Comparison of ENCODE assay signal across 14 cellular contexts in the genomic region with DNA sequence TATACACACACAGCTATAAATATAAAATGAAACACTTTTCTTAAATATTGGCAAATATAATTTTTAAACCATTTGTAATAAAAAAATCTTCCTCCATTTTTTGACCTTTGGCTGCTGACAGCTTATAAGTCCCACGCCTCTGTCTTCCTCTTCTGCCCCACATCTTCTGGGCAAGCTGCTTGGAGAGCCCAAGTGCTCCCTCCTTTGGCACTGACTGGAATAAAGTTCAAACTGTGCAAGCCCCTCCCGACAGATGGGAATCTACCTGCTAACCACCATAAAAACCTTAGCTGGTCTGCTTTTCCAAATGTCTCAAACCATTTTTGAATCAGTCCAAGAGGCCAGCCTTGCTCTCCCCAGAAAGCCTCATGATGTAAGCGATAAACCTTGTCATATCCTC.
DNase-seq lines count a peak whose midpoint lies in the region; ATAC-seq and TF ChIP-seq lines count a peak whose summit lies in the region.
"Had no signal": no experiment of that assay in that cellular context is flagged by ENCODE, and none has a peak within 500 bp of the region (broad histone marks: within the 10 kb centered on the region; RNA-seq: fewer than 3 reads in every experiment).

No MANE protein-coding gene starts in this region.

- H3K4me3 ChIP-seq in Loucy (ENCODE audit: low read length, poor library complexity, severe bottlenecking): no peak overlapping the region
- H3K4me3 ChIP-seq in WERI-Rb-1 (ENCODE audit: low read depth, low read length): no peak overlapping the region
- H3K4me3 ChIP-seq: adrenal gland had no signal

- no peaks in the 10 kb centered on the region for H3K36me3 ChIP-seq in Loucy (ENCODE audit: insufficient read depth, low read length)
- H3K36me3 ChIP-seq in WERI-Rb-1: no peaks in the 10 kb centered on the region
- H3K36me3 ChIP-seq: adrenal gland had no signal

- ATAC-seq in left colon: peak; percentile 62
- no peak for ATAC-seq in GM21447 (IDR thresholded peaks at IDR 0.05; ENCODE audit: unreplicated experiment)
- ATAC-seq in HG02610 (IDR thresholded peaks at IDR 0.05; ENCODE audit: unreplicated experiment): no peak

- TF ChIP-seq CTCF in Loucy (conservative IDR thresholded peaks at IDR 0.05; ENCODE audit: low read length) (peak; percentile 48), WERI-Rb-1 (IDR thresholded peaks at IDR 0.05; ENCODE audit: low read depth, low read length) (peak; percentile 36; the same call in 1 of the 2 replicates)

- H3K27ac ChIP-seq in WERI-Rb-1: no peak overlapping the region
- H3K27ac ChIP-seq: adrenal gland, epithelial cell of prostate had no signal

- no peak overlapping the region for H3K4me2 ChIP-seq in Loucy (ENCODE audit: low read depth, low read length, poor library complexity, severe bottlenecking)

- no peaks in the 10 kb centered on the region for H4K20me1 ChIP-seq in Loucy (ENCODE audit: insufficient read depth, low read length, poor library complexity, severe bottlenecking)

- no peak overlapping the region for H2AFZ ChIP-seq in Loucy (ENCODE audit: low read length)

- DNase-seq in Daoy (ENCODE audit: low read depth): peak; percentile 9
- DNase-seq in WERI-Rb-1: peak; percentile 38
- DNase-seq in left colon: no peak
- no peak for DNase-seq in COLO829 (ENCODE audit: low spot score)
- no peak for DNase-seq in T-helper 9 cell
- DNase-seq: adrenal gland; DMS153; KG1; NCI-H446 treated with DMSO at 0.1 percent for 48 hours; stimulated activated CD4-positive, alpha-beta T cell treated with anti-CD3 and anti-CD28 coated beads, Interleukin-1b, Interleukin-23, amount 100 ng/mL, for 48 hours had no signal

- H3K4me1 ChIP-seq in Loucy (ENCODE audit: insufficient read depth, low read length, poor library complexity, severe bottlenecking): peaks cover 5% of the 10 kb centered on the region
- H3K4me1 ChIP-seq: adrenal gland had no signal

- H3K9ac ChIP-seq in Loucy (ENCODE audit: low read depth, low read length, poor library complexity, severe bottlenecking): no peak overlapping the region

- no peaks in the 10 kb centered on the region for H3K9me2 ChIP-seq in Loucy (replicated peaks; ENCODE audit: low read depth, low read length)

- H3K27me3 ChIP-seq in Loucy (ENCODE audit: insufficient read depth, low read length, poor library complexity, severe bottlenecking) (no peaks in the 10 kb centered on the region), WERI-Rb-1 (ENCODE audit: insufficient read depth, low read depth, severe bottlenecking) (no peaks in the 10 kb centered on the region)
- H3K27me3 ChIP-seq: adrenal gland had no signal

- intact Hi-C loops in left colon (cut with DNase I, micrococcal nuclease): no loop called here

- no peaks in the 10 kb centered on the region for H3K79me2 ChIP-seq in Loucy (ENCODE audit: insufficient read depth, low read length)

- no peaks in the 10 kb centered on the region for H3F3A ChIP-seq in Loucy (ENCODE audit: low read depth)

- H3K9me3 ChIP-seq in Loucy (ENCODE audit: insufficient read depth, low read depth, low read length) (no peaks in the 10 kb centered on the region), WERI-Rb-1 (ENCODE audit: severe bottlenecking) (no peaks in the 10 kb centered on the region)
- H3K9me3 ChIP-seq: adrenal gland had no signal

Comparison
In these comparisons a context has a peak if more than half of its experiments do, and no peak if none do; other contexts are left out.
1. DNase-seq: peak in Daoy (single experiment) and WERI-Rb-1 (single experiment); none in left colon (0 of 2), COLO829 (single experiment) and T-helper 9 cell (single experiment).